ENCODE assay signal across 18 cellular contexts in the genomic region with DNA sequence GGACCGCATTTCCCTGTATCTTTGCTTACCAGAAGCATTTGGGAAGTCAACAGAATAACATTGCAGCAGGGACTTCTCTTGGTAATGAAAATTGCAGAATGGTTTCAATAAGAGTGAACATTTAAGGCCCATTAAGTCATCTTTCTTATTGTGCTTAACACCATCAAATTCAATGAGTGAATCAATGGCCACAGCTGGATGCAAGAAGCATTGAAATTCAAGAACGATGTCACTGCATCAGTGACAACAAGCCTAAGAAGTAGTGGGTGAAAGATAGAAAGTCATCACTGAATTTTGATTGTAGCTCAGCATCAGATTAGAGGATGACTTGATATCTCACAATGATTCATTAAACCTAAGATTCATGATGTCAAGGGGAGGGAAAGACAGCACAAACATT.
"Had no signal": no experiment of that assay in that cellular context is flagged by ENCODE, and none has a peak within 500 bp of the region (broad histone marks: within the 10 kb centered on the region; RNA-seq: fewer than 3 reads in every experiment).

No MANE protein-coding gene starts in this region.

- H3K9ac ChIP-seq: parathyroid adenoma had no signal

- H3K27ac ChIP-seq: coronary artery, heart left ventricle, parathyroid adenoma, psoas muscle, sigmoid colon, skin epidermis had no signal

- H3K4me3 Mint-ChIP-seq: naive thymus-derived CD8-positive, alpha-beta T cell; stimulated activated naive B cell treated with anti-CD40 and anti-IgM and Interleukin-4, amounts not matched to agents 10 μg/mL and 1 μg/mL and 100 μg/mL, for 72 hours; stimulated activated naive CD8-positive, alpha-beta T cell treated with anti-CD3 and anti-CD28 coated beads, Interleukin-15, amount 100 ng/mL, for 72 hours had no signal

- H3K9me3 Mint-ChIP-seq: stimulated activated naive B cell treated with anti-CD40 and anti-IgM and Interleukin-4, amounts not matched to agents 10 μg/mL and 1 μg/mL and 100 μg/mL, for 72 hours; stimulated activated naive CD8-positive, alpha-beta T cell treated with anti-CD3 and anti-CD28 coated beads, Interleukin-15, amount 100 ng/mL, for 72 hours had no signal

- H3K27me3 Mint-ChIP-seq: stimulated activated naive B cell treated with anti-CD40 and anti-IgM and Interleukin-4, amounts not matched to agents 10 μg/mL and 1 μg/mL and 100 μg/mL, for 72 hours; stimulated activated naive CD8-positive, alpha-beta T cell treated with anti-CD3 and anti-CD28 coated beads, Interleukin-15, amount 100 ng/mL, for 72 hours had no signal

- H3K36me3 ChIP-seq: heart left ventricle, sigmoid colon had no signal

- H3K27ac Mint-ChIP-seq: naive thymus-derived CD8-positive, alpha-beta T cell; stimulated activated naive B cell treated with anti-CD40 and anti-IgM and Interleukin-4, amounts not matched to agents 10 μg/mL and 1 μg/mL and 100 μg/mL, for 72 hours; stimulated activated naive CD8-positive, alpha-beta T cell treated with anti-CD3 and anti-CD28 coated beads, Interleukin-15, amount 100 ng/mL, for 72 hours had no signal

- H3K9me3 ChIP-seq: heart left ventricle, mucosa of descending colon, psoas muscle, sigmoid colon had no signal

- H3K36me3 Mint-ChIP-seq: naive thymus-derived CD8-positive, alpha-beta T cell; stimulated activated naive B cell treated with anti-CD40 and anti-IgM and Interleukin-4, amounts not matched to agents 10 μg/mL and 1 μg/mL and 100 μg/mL, for 72 hours had no signal

- H3K4me1 ChIP-seq: heart left ventricle, parathyroid adenoma, psoas muscle had no signal

- H2AFZ ChIP-seq: parathyroid adenoma had no signal

- H3K4me3 ChIP-seq: coronary artery, heart left ventricle, mucosa of descending colon, psoas muscle, sigmoid colon, skin epidermis had no signal

- ATAC-seq: esophagus mucosa; heart left ventricle; left lobe of liver; mucosa of descending colon; naive thymus-derived CD8-positive, alpha-beta T cell; psoas muscle; stimulated activated naive B cell treated with anti-CD40 and anti-IgM and Interleukin-4, amounts not matched to agents 10 μg/mL and 1 μg/mL and 100 μg/mL, for 72 hours; stimulated activated naive CD8-positive, alpha-beta T cell treated with anti-CD3 and anti-CD28 coated beads, Interleukin-15, amount 100 ng/mL, for 72 hours had no signal

- DNase-seq: effector CD8-positive, alpha-beta T cell; heart left ventricle; islet precursor cell; mammary epithelial cell; mucosa of descending colon; naive thymus-derived CD8-positive, alpha-beta T cell; psoas muscle; sigmoid colon; stimulated activated CD4-positive, alpha-beta T cell treated with anti-CD3 and anti-CD28 coated beads, Interleukin-2, amount 100 ng/mL, for 24 hours; stimulated activated CD4-positive, alpha-beta T cell treated with anti-CD3 and anti-CD28 coated beads, Interleukin-4, amount 100 ng/mL, for 4 hours; stimulated activated naive B cell treated with anti-CD40 and anti-IgM and Interleukin-4, amounts not matched to agents 10 μg/mL and 1 μg/mL and 100 μg/mL, for 72 hours; stimulated activated naive CD8-positive, alpha-beta T cell treated with anti-CD3 and anti-CD28 coated beads, Interleukin-15, amount 100 ng/mL, for 72 hours; trophoblast cell had no signal

- H3K79me2 ChIP-seq: parathyroid adenoma had no signal

- H3K4me1 Mint-ChIP-seq: naive thymus-derived CD8-positive, alpha-beta T cell; stimulated activated naive B cell treated with anti-CD40 and anti-IgM and Interleukin-4, amounts not matched to agents 10 μg/mL and 1 μg/mL and 100 μg/mL, for 72 hours; stimulated activated naive CD8-positive, alpha-beta T cell treated with anti-CD3 and anti-CD28 coated beads, Interleukin-15, amount 100 ng/mL, for 72 hours had no signal

- H3K27me3 ChIP-seq: heart left ventricle, sigmoid colon had no signal
